ENCODE assay signal across 13 cellular contexts in genomic region chr19:719081-719512, GRCh38. TPM values are rescaled to one million over a fixed set of nuclear protein-coding genes. Genes with fewer than 3 reads are reported as not detected.
DNase-seq lines count a peak whose midpoint lies in the region; TF ChIP-seq lines count a peak whose summit lies in the region.
"Had no signal": no experiment of that assay in that cellular context is flagged by ENCODE, and none has a peak within 500 bp of the region (broad histone marks: within the 10 kb centered on the region; RNA-seq: fewer than 3 reads in every experiment).

No MANE protein-coding gene starts in this region.

- TF ChIP-seq POLR2A in stomach (IDR thresholded peaks at IDR 0.05), result no peak

- H3K4me3 ChIP-seq in H7 (ENCODE audit: insufficient read depth, low read depth, low read length), result no peak overlapping the region
- H3K4me3 ChIP-seq in dorsolateral prefrontal cortex, result peak overlapping the region in 56 of 59 donors; percentile 10 to 67 (median 52)
- peak overlapping the region in 1 of 4 donors; percentile 31 for H3K4me3 ChIP-seq in stomach

- no peak overlapping the region for H3K27ac Mint-ChIP-seq in glutamatergic neuron (ENCODE audit: unreplicated experiment)
- H3K27ac Mint-ChIP-seq: type B pancreatic cell had no signal

- no peak overlapping the region for H3K4me3 Mint-ChIP-seq in glutamatergic neuron (ENCODE audit: unreplicated experiment)

- H3K4me1 Mint-ChIP-seq in glutamatergic neuron (ENCODE audit: low read depth, unreplicated experiment), result peaks cover 15% of the 10 kb centered on the region

- H3K36me3 ChIP-seq in H7 (replicated peaks; ENCODE audit: control insufficient read depth, insufficient read depth, low read length), result no peaks in the 10 kb centered on the region
- H3K36me3 ChIP-seq in stomach, result peaks cover 0 to 7% (median 0%) of the 10 kb centered on the region in 4 donors

- DNase-seq in H7 (peak; percentile 82), dorsolateral prefrontal cortex (peak in 6 of 10 donors; percentile 29 to 72 (median 57)), left kidney (ENCODE audit: low read depth, low spot score) (peak; percentile 77), stomach (no peak), NCI-H526 treated with DMSO at 0.1 percent for 48 hours (lab: John Stamatoyannopoulos, UW) (no peak), glutamatergic neuron (no peak), activated T-cell treated with anti-CD3 and anti-CD28 coated beads for 4 hours (no peak)
- DNase-seq in activated effector memory CD4-positive, alpha-beta T cell treated with Interleukin-2 at 50 U/mL for 16 hours, result no peak
- DNase-seq: activated gamma-delta T cell, MM.1S had no signal

- peaks cover 0 to 10% (median 3%) of the 10 kb centered on the region in 4 donors for H3K9me3 ChIP-seq in stomach

- no peak for TF ChIP-seq EP300 in stomach (IDR thresholded peaks at IDR 0.05)

- H3K4me1 ChIP-seq in stomach, result peaks cover 10 to 28% (median 24%) of the 10 kb centered on the region in 4 donors

- WGBS in stomach, 5 donors, result 21 to 52% (median 44%) methylated on average over 10 to 49 of the region's 49 CpGs

- peaks cover 5% of the 10 kb centered on the region for H3K36me3 Mint-ChIP-seq in glutamatergic neuron (ENCODE audit: unreplicated experiment)

- H3K27ac ChIP-seq in dorsolateral prefrontal cortex, result peak overlapping the region; percentile 41 to 95 (median 88)
- H3K27ac ChIP-seq in stomach, result peak overlapping the region in 4 of 5 donors; percentile 37 to 76 (median 56)
- H3K27ac ChIP-seq: VCaP had no signal

- H3K27me3 ChIP-seq in H7 (ENCODE audit: control insufficient read depth, insufficient read depth, low read length) (no peaks in the 10 kb centered on the region), dorsolateral prefrontal cortex (no peaks in the 10 kb centered on the region), stomach (peaks cover 0 to 55% (median 26%) of the 10 kb centered on the region in 3 donors)

- TF ChIP-seq CTCF in dorsolateral prefrontal cortex (IDR thresholded peaks at IDR 0.05 in 54 of 56, conservative IDR thresholded peaks at IDR 0.05 in 2 of 56; ENCODE audit: low read depth in 1 of 56, partially characterized antibody in 56 of 56) (no peak), stomach (IDR thresholded peaks at IDR 0.05) (no peak), glutamatergic neuron (IDR thresholded peaks at IDR 0.05; ENCODE audit: partially characterized antibody, unreplicated experiment) (no peak)

- H3K27me3 Mint-ChIP-seq in glutamatergic neuron (ENCODE audit: unreplicated experiment), result peaks cover 18% of the 10 kb centered on the region
- H3K27me3 Mint-ChIP-seq: type B pancreatic cell had no signal

- intact Hi-C loops in dorsolateral prefrontal cortex (cut with DNase I) (no loop called here), stomach (cut with DNase I; ENCODE audit: low total_unique reads) (no loop called here)

- peaks cover 18% of the 10 kb centered on the region for H3K9me3 Mint-ChIP-seq in glutamatergic neuron (ENCODE audit: unreplicated experiment)
- H3K9me3 Mint-ChIP-seq: type B pancreatic cell had no signal

RNA-seq across cellular contexts. Expression of gene PALM, which starts 10.4 kb away (rescaled TPM):
- total RNA-seq in H7 (2014; rRNA removed; shearing (Covaris generic)), result 28.7 and 34.6 TPM in 2 replicates
- total RNA-seq in dorsolateral prefrontal cortex (100 to 1,000 TPM; 133 to 479 (median 272) TPM), stomach (10 to 100 TPM; 12.1 to 88.9 (median 17.5) TPM), glutamatergic neuron (ENCODE audit: unreplicated experiment) (349 TPM)
- 10 to 100 TPM in 2 of 3 donors, 1 to 10 TPM in 1; 9.8 to 14.8 (median 12.0) TPM for polyA plus RNA-seq in stomach

RNA-seq across cellular contexts. Expression of gene PRSS57, which starts 23.8 kb away (rescaled TPM):
- total RNA-seq in H7 (2014; rRNA removed; shearing (Covaris generic)), result not detected in 2 replicates
- under 1 TPM in 1 of 120 experiments, not detected in 119; 0.50 TPM for total RNA-seq in dorsolateral prefrontal cortex
- not detected for total RNA-seq in stomach
- not detected for polyA plus RNA-seq in stomach
- total RNA-seq in glutamatergic neuron (ENCODE audit: unreplicated experiment), result 0.78 TPM
- total RNA-seq: mesenteric fat pad had no signal

RNA-seq across cellular contexts. Expression of gene MISP, which starts 31.8 kb away (rescaled TPM):
- 0.11 and 0.31 TPM in 2 replicates for total RNA-seq in H7 (2014; rRNA removed; shearing (Covaris generic))
- total RNA-seq in dorsolateral prefrontal cortex, result 1 to 10 TPM in 3 of 120 experiments, under 1 TPM in 60, not detected in 57; 0.15 to 1.5 (median 0.35) TPM
- 100 to 1,000 TPM in 1 of 5 donors, 10 to 100 TPM in 3, 1 to 10 TPM in 1; 5.3 to 149 (median 27.7) TPM for total RNA-seq in stomach
- 10 to 100 TPM in 2 of 3 donors, 1 to 10 TPM in 1; 2.1 to 12.9 (median 12.5) TPM for polyA plus RNA-seq in stomach
- 1.1 TPM for total RNA-seq in glutamatergic neuron (ENCODE audit: unreplicated experiment)

RNA-seq across cellular contexts. Expression of gene FSTL3, which starts 42.9 kb away (rescaled TPM):
- total RNA-seq in H7 (2014; rRNA removed; shearing (Covaris generic)), result 7.4 and 9.7 TPM in 2 replicates
- total RNA-seq in dorsolateral prefrontal cortex (10 to 100 TPM in 118 of 120 experiments, 1 to 10 TPM in 2; 9.3 to 35.4 (median 18.1) TPM), stomach (100 to 1,000 TPM in 1 of 5 donors, 10 to 100 TPM in 4; 12.3 to 136 (median 62.9) TPM), glutamatergic neuron (ENCODE audit: unreplicated experiment) (10.7 TPM)
- 10 to 100 TPM; 12.5 to 32.8 (median 20.7) TPM for polyA plus RNA-seq in stomach

RNA-seq across cellular contexts. Expression of gene RNF126, which starts 56.1 kb away (rescaled TPM):
- total RNA-seq in H7 (2014; rRNA removed; shearing (Covaris generic)), result 119 and 128 TPM in 2 replicates
- total RNA-seq in dorsolateral prefrontal cortex, result 10 to 100 TPM; 22.4 to 58.2 (median 41.2) TPM
- 100 to 1,000 TPM in 1 of 5 donors, 10 to 100 TPM in 4; 21.1 to 240 (median 65.9) TPM for total RNA-seq in stomach
- polyA plus RNA-seq in stomach, result 10 to 100 TPM; 29.9 to 35.1 (median 35.0) TPM
- total RNA-seq in glutamatergic neuron (ENCODE audit: unreplicated experiment), result 51.7 TPM

Comparison
In these comparisons a context has a peak if more than half of its experiments do, and no peak if none do; other contexts are left out.
1. DNase-seq: peak in H7 (single experiment), dorsolateral prefrontal cortex (6 of 10) and left kidney (single experiment); none in stomach (single experiment), activated effector memory CD4-positive, alpha-beta T cell treated with Interleukin-2 at 50 U/mL for 16 hours (single experiment), NCI-H526 treated with DMSO at 0.1 percent for 48 hours (single experiment), glutamatergic neuron (single experiment) and activated T-cell treated with anti-CD3 and anti-CD28 coated beads for 4 hours (single experiment).